Comparison of ENCODE assay signal across 18 cellular contexts in the genomic region with DNA sequence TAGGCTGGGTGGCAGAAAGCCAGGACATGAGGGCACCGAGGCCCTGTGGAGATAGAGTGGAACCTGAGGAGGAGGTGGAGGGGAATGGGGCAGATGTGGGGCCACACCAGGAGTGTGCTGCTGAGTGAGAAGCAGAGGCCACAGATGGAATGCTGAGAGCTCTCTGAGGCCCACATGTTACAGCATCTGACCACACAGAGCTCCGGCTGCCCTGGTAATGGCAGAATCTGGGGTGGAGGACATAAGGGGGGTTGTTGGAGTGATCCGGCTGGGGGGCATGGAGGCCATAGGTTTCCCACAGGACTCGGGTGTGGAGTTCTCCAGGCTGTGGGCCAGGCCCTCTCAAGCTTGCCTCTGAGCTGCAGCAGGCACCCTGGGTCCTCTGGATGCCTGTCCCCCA. TPM values are rescaled to one million over a fixed set of nuclear protein-coding genes. Genes with fewer than 3 reads are reported as not detected.
"Had no signal": no experiment of that assay in that cellular context is flagged by ENCODE, and none has a peak within 500 bp of the region (broad histone marks: within the 10 kb centered on the region; RNA-seq: fewer than 3 reads in every experiment).

No MANE protein-coding gene starts in this region.

- H3K4me3 ChIP-seq: cardiac muscle cell, gastrocnemius medialis, right atrium auricular region, SJCRH30, upper lobe of right lung had no signal

- DNase-seq: activated CD4-positive, alpha-beta T cell treated with anti-CD3 and anti-CD28 coated beads for 1 hour; activated T-cell treated with anti-CD3 and anti-CD28 coated beads, Interleukin-2, amount 50 U/mL, for 1 hour; effector memory CD4-positive, alpha-beta T cell; gastrocnemius medialis; kidney; mesendoderm; SJCRH30; stimulated activated CD4-positive, alpha-beta T cell treated with anti-CD3 and anti-CD28 coated beads, Interleukin-1b, Interleukin-23, amount 100 ng/mL, for 48 hours; stimulated activated naive CD4-positive, alpha-beta T cell treated with Interleukin-2 at 50 U/mL for 16 hours; SW 1271; T1000 had no signal

- H3K4me1 ChIP-seq: SJCRH30 had no signal

- ATAC-seq: gastrocnemius medialis, upper lobe of right lung had no signal

- H3K27me3 ChIP-seq: cardiac muscle cell, gastrocnemius medialis, neutrophil, right atrium auricular region, SJCRH30, upper lobe of right lung had no signal

- H3K27ac ChIP-seq: cardiac muscle cell, gastrocnemius medialis, neutrophil, right atrium auricular region, SJCRH30, upper lobe of right lung had no signal

- H3K9me3 ChIP-seq: gastrocnemius medialis, neutrophil, right atrium auricular region, SJCRH30, upper lobe of right lung had no signal

- H3K36me3 ChIP-seq: cardiac muscle cell, right atrium auricular region, SJCRH30, upper lobe of right lung had no signal

RNA-seq across cellular contexts. Expression of gene TUBA3E, which starts 12.3 kb away (rescaled TPM):
- total RNA-seq: cardiac muscle cell, gastrocnemius medialis, kidney, liver, SJCRH30, temporal lobe, upper lobe of right lung had no signal
- polyA plus RNA-seq: cardiac muscle cell had no signal

RNA-seq across cellular contexts. Expression of gene POTEF, which starts 56.9 kb away (rescaled TPM):
- total RNA-seq: gastrocnemius medialis, kidney, liver, temporal lobe, upper lobe of right lung had no signal
- polyA plus RNA-seq: adipose tissue, liver had no signal
